13 cellular contexts compared by ENCODE assay signal in the genomic region with DNA sequence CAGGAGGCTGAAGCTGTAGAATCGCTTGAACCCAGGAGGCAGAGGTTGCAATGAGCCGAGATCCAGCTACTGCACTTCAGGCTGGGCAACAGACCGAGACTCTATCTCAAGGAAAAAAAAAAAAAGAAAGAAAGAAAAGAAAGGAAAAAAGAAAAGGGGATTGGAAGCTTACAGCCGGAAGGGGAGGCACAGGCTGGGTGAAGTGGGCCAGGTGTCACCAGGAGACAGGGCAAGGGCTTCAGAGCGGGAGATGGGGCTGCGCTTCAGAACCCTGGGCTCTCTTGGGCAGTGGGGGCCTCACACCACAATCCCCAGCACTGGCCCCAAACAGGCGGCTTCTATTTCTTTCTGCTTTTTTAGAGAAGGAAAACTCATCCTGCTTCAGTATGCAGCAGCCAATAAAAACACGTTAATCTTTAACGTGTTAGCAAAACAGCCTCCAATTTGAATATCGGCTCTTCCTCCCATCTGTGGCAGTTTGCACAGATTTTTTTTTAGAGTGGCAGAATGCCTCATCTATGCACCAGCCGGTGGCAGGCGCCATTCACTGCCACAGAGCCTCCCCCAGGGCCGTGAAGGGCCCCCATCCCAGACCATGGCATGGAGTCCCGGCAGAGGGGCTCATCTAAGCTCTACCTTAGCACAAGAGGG. TPM values are rescaled to one million over a fixed set of nuclear protein-coding genes. Genes with fewer than 3 reads are reported as not detected.
"Had no signal": no experiment of that assay in that cellular context is flagged by ENCODE, and none has a peak within 500 bp of the region (broad histone marks: within the 10 kb centered on the region; RNA-seq: fewer than 3 reads in every experiment).

No MANE protein-coding gene starts in this region.

- H3K9me3 Mint-ChIP-seq: activated naive CD4-positive, alpha-beta T cell treated with anti-CD3 and anti-CD28 coated beads, Interleukin-2, amount 50 U/mL, for 24 hours; activated T-cell treated with anti-CD3 and anti-CD28 coated beads, Interleukin-2, amount 50 U/mL, for 24 hours; central memory CD8-positive, alpha-beta T cell; effector memory CD8-positive, alpha-beta T cell; neural progenitor cell had no signal

- H3K4me3 Mint-ChIP-seq: activated naive CD4-positive, alpha-beta T cell treated with anti-CD3 and anti-CD28 coated beads, Interleukin-2, amount 50 U/mL, for 24 hours; activated T-cell treated with anti-CD3 and anti-CD28 coated beads, Interleukin-2, amount 50 U/mL, for 24 hours; central memory CD8-positive, alpha-beta T cell; effector memory CD8-positive, alpha-beta T cell; neural progenitor cell had no signal

- H3K36me3 Mint-ChIP-seq: activated naive CD4-positive, alpha-beta T cell treated with anti-CD3 and anti-CD28 coated beads, Interleukin-2, amount 50 U/mL, for 24 hours; neural progenitor cell had no signal

- H3K27me3 Mint-ChIP-seq: activated naive CD4-positive, alpha-beta T cell treated with anti-CD3 and anti-CD28 coated beads, Interleukin-2, amount 50 U/mL, for 24 hours; activated T-cell treated with anti-CD3 and anti-CD28 coated beads, Interleukin-2, amount 50 U/mL, for 24 hours had no signal

- H3K27ac Mint-ChIP-seq: activated naive CD4-positive, alpha-beta T cell treated with anti-CD3 and anti-CD28 coated beads, Interleukin-2, amount 50 U/mL, for 24 hours; activated T-cell treated with anti-CD3 and anti-CD28 coated beads, Interleukin-2, amount 50 U/mL, for 24 hours; effector memory CD8-positive, alpha-beta T cell; neural progenitor cell had no signal

- ATAC-seq: body of pancreas; effector memory CD8-positive, alpha-beta T cell; pancreas had no signal

- H3K4me1 Mint-ChIP-seq: activated naive CD4-positive, alpha-beta T cell treated with anti-CD3 and anti-CD28 coated beads, Interleukin-2, amount 50 U/mL, for 24 hours had no signal

- DNase-seq: activated CD4-positive, alpha-beta T cell treated with anti-CD3 and anti-CD28 coated beads, Interleukin-2, amount 50 U/mL, for 4 hours; activated CD4-positive, CD25-positive, alpha-beta regulatory T cell; activated effector memory CD4-positive, alpha-beta T cell treated with Interleukin-2 at 50 U/mL for 16 hours; activated T-cell treated with anti-CD3 and anti-CD28 coated beads, Interleukin-2, amount 50 U/mL, for 24 hours; body of pancreas; effector memory CD8-positive, alpha-beta T cell; erythroblast; pancreas; T-helper 2 cell; tibial artery had no signal

RNA-seq across cellular contexts. Expression of a gene that starts 50.1 kb away (rescaled TPM):
- total RNA-seq: body of pancreas had no signal
